20 cellular contexts compared by ENCODE assay signal in genomic region chr15:50751394-50751793, GRCh38. TPM values are rescaled to one million over a fixed set of nuclear protein-coding genes. Genes with fewer than 3 reads are reported as not detected.
DNase-seq lines count a peak whose midpoint lies in the region; ATAC-seq, FAIRE-seq and TF ChIP-seq lines count a peak whose summit lies in the region.
"Had no signal": no experiment of that assay in that cellular context is flagged by ENCODE, and none has a peak within 500 bp of the region (broad histone marks: within the 10 kb centered on the region; RNA-seq: fewer than 3 reads in every experiment).

No MANE protein-coding gene starts in this region.

- intact Hi-C loops in Panc1 (cut with micrococcal nuclease; ENCODE audit: unreplicated experiment) (no loop called here), K562 (cut with micrococcal nuclease) (no loop called here)

- CTCF ChIA-PET in Panc1 (lab: Charles Lee): no interaction called here
- CTCF ChIA-PET in K562 (lab: Yijun Ruan, JAX; ENCODE audit: low intra/inter-chr PET ratio): no interaction called here
- CTCF ChIA-PET in SK-N-SH (lab: Yijun Ruan, JAX): no interaction called here

- H3K9me3 ChIP-seq in Panc1 (ENCODE audit: control insufficient read depth, insufficient read depth, low read depth, low read length) (no peaks in the 10 kb centered on the region), K562 (replicated peaks; ENCODE audit: control insufficient read depth, insufficient read depth, low read depth, low read length) (no peaks in the 10 kb centered on the region), SK-N-SH (no peaks in the 10 kb centered on the region)
- H3K9me3 ChIP-seq: A549, Peyer's patch had no signal

- in situ Hi-C loops in Panc1 (cut with HindIII; ENCODE audit: low pct_unique_long_range_greater_than_20kb, low sequenced_read_pairs) (no loop called here), K562 (cut with MboI) (no loop called here)

- H3K79me2 ChIP-seq in K562 (ENCODE audit: control insufficient read depth, insufficient read depth, low read length): peaks cover 26% of the 10 kb centered on the region
- peaks cover 55% of the 10 kb centered on the region for H3K79me2 ChIP-seq in SK-N-SH (ENCODE audit: insufficient read depth)

- TF ChIP-seq EP300 in K562 (IDR thresholded peaks at IDR 0.05; ENCODE audit: low read length): no peak
- TF ChIP-seq EP300 in SK-N-SH (IDR thresholded peaks at IDR 0.05; ENCODE audit: borderline replicate concordance in 1 of 2, low read depth in 1 of 2, low read length in 1 of 2): no peak

- no peaks in the 10 kb centered on the region for H4K20me1 ChIP-seq in K562 (replicated peaks; ENCODE audit: control insufficient read depth, insufficient read depth, low read length)
- H4K20me1 ChIP-seq in SK-N-SH (ENCODE audit: insufficient read depth): no peaks in the 10 kb centered on the region

- no peak for TF ChIP-seq POLR2A in K562 (conservative IDR thresholded peaks at IDR 0.05)

- DNase-seq in activated naive CD4-positive, alpha-beta T cell treated with anti-CD3 and anti-CD28 coated beads, Interleukin-2, amount 50 U/mL, for 16 hours: no peak
- DNase-seq in Panc1 (ENCODE audit: low read depth, low spot score) (no peak), K562 (ENCODE audit: extremely low read depth in 1 of 4, low spot score in 3 of 4) (no peak), progenitor cell of endocrine pancreas (ENCODE audit: low spot score, unreplicated experiment) (no peak), NCI-H82 treated with DMSO at 0.1 percent for 48 hours (lab: John Stamatoyannopoulos, UW; ENCODE audit: unreplicated experiment) (no peak), SK-N-SH (no peak)
- DNase-seq in natural killer cell treated with Interleukin-12 subunit alpha and Interleukin-12 subunit beta and Interleukin-15 and Interleukin-18, amount 100 ng/mL, for 72 hours (ENCODE audit: low spot score): peak; percentile 83
- DNase-seq: EL, GF-D8, GOT3, HCEC 1CT, NCI-H1092 treated with DMSO at 0.1 percent for 48 hours, NCI-H1436 treated with DMSO at 0.1 percent for 48 hours, NCI-H1930, NCI-H69, Peyer's patch had no signal

- H3K4me3 ChIP-seq in Panc1 (ENCODE audit: low read depth in 2 of 2, low read length in 2 of 2): no peak overlapping the region
- no peak overlapping the region for H3K4me3 ChIP-seq in K562
- H3K4me3 ChIP-seq in SK-N-SH (ENCODE audit: low read depth in 2 of 2, low read length in 1 of 2): no peak overlapping the region
- H3K4me3 ChIP-seq: A549, Peyer's patch had no signal

- H3K27me3 ChIP-seq in Panc1 (ENCODE audit: control insufficient read depth, insufficient read depth, low read length) (no peaks in the 10 kb centered on the region), K562 (ENCODE audit: control insufficient read depth in 2 of 2, insufficient read depth in 2 of 2, low read length in 2 of 2) (no peaks in the 10 kb centered on the region), SK-N-SH (ENCODE audit: insufficient read depth) (no peaks in the 10 kb centered on the region)
- H3K27me3 ChIP-seq: Peyer's patch had no signal

- BruUV-seq in Panc1 (replicated peaks; lab: Mats Ljungman, UMichigan) (TSS peak; percentile 53), K562 (replicated peaks; lab: Mats Ljungman, UMichigan) (no TSS peak)

- no peak overlapping the region for H3K4me2 ChIP-seq in K562 (ENCODE audit: insufficient read depth, low read length)
- H3K4me2 ChIP-seq in SK-N-SH: no peak overlapping the region
- H3K4me2 ChIP-seq: A549, KMS-11 had no signal

- no peaks in the 10 kb centered on the region for H3K9me3 Mint-ChIP-seq in activated naive CD4-positive, alpha-beta T cell treated with anti-CD3 and anti-CD28 coated beads, Interleukin-2, amount 50 U/mL, for 24 hours
- no peaks in the 10 kb centered on the region for H3K9me3 Mint-ChIP-seq in natural killer cell treated with Interleukin-12 subunit alpha and Interleukin-12 subunit beta and Interleukin-15 and Interleukin-18, amount 100 ng/mL, for 72 hours
- H3K9me3 Mint-ChIP-seq in progenitor cell of endocrine pancreas (ENCODE audit: low read depth): no peaks in the 10 kb centered on the region

- POLR2A ChIA-PET in Panc1 (lab: Charles Lee) (interaction anchor here (0.7 kb wide), 1 partner anchor 52 kb away, joined by 4 read pairs; no protein-coding TSS in a partner anchor), K562 (lab: Yijun Ruan, JAX) (interaction anchor here (1.9 kb wide), 1 partner anchor 9 kb away, joined by 6 read pairs; no protein-coding TSS in a partner anchor), SK-N-SH (lab: Yijun Ruan, JAX) (no interaction called here)

- H2AFZ ChIP-seq in K562 (ENCODE audit: low read depth, low read length) (no peak overlapping the region), SK-N-SH (ENCODE audit: low read depth) (no peak overlapping the region)

- no peak for FAIRE-seq in K562 (lab: Jason Lieb, UNC)

- H3F3A ChIP-seq in SK-N-SH (replicated peaks; ENCODE audit: insufficient read depth): peaks cover 14% of the 10 kb centered on the region

- H3K36me3 ChIP-seq in Panc1 (ENCODE audit: control insufficient read depth, insufficient read depth, low read length) (peaks cover 14% of the 10 kb centered on the region; the same call in 1 of the 2 replicates), K562 (ENCODE audit: control insufficient read depth, insufficient read depth, low read length) (peaks cover 21% of the 10 kb centered on the region; the same call in 1 of the 3 replicates), SK-N-SH (replicated peaks in 1 of 2; ENCODE audit: control insufficient read depth in 1 of 2, insufficient read depth in 2 of 2, low read length in 1 of 2) (peaks cover 3 to 13% of the 10 kb centered on the region in 2 experiments)

- H3K9me1 ChIP-seq in K562 (ENCODE audit: control insufficient read depth, insufficient read depth, low read length): no peaks in the 10 kb centered on the region

- peaks cover 4% of the 10 kb centered on the region for H3K36me3 Mint-ChIP-seq in activated naive CD4-positive, alpha-beta T cell treated with anti-CD3 and anti-CD28 coated beads, Interleukin-2, amount 50 U/mL, for 24 hours
- no peaks in the 10 kb centered on the region for H3K36me3 Mint-ChIP-seq in natural killer cell treated with Interleukin-12 subunit alpha and Interleukin-12 subunit beta and Interleukin-15 and Interleukin-18, amount 100 ng/mL, for 72 hours
- H3K36me3 Mint-ChIP-seq in progenitor cell of endocrine pancreas (ENCODE audit: insufficient read depth): peaks cover 5% of the 10 kb centered on the region

- H3K27ac ChIP-seq in Panc1 (ENCODE audit: low read length) (no peak overlapping the region), K562 (ENCODE audit: extremely low read depth, low read depth, low read length) (no peak overlapping the region), SK-N-SH (ENCODE audit: low read depth in 2 of 2, low read length in 1 of 2) (no peak overlapping the region)
- H3K27ac ChIP-seq: A549, KMS-11, Peyer's patch had no signal

- ATAC-seq in Panc1: no peak
- no peak for ATAC-seq in K562
- peak; percentile 94 to 97 for ATAC-seq in natural killer cell treated with Interleukin-12 subunit alpha and Interleukin-12 subunit beta and Interleukin-15 and Interleukin-18, amount 100 ng/mL, for 72 hours
- ATAC-seq: A549 had no signal

- TF ChIP-seq RAD21 in K562 (CRISPR knock-in tag; conservative IDR thresholded peaks at IDR 0.05 in 1 of 2, IDR thresholded peaks at IDR 0.05 in 1 of 2): no peak
- no peak for TF ChIP-seq RAD21 in SK-N-SH (IDR thresholded peaks at IDR 0.05; ENCODE audit: low read length)

- H3K9ac ChIP-seq in K562 (ENCODE audit: insufficient read depth in 1 of 2, low read depth in 2 of 2, low read length in 2 of 2) (no peak overlapping the region), SK-N-SH (no peak overlapping the region)
- H3K9ac ChIP-seq: KMS-11 had no signal

- H3K4me1 ChIP-seq in Panc1 (ENCODE audit: control insufficient read depth, insufficient read depth, low read length) (no peaks in the 10 kb centered on the region), K562 (replicated peaks in 1 of 2; ENCODE audit: control insufficient read depth in 2 of 2, insufficient read depth in 2 of 2, low read length in 2 of 2) (peaks cover 0 to 14% of the 10 kb centered on the region in 2 experiments; a peak in 2 of 5 replicates), SK-N-SH (ENCODE audit: control insufficient read depth in 1 of 2, insufficient read depth in 2 of 2, low read depth in 1 of 2, low read length in 1 of 2) (no peaks in the 10 kb centered on the region; a peak in 1 of 4 replicates)

- H3K27ac Mint-ChIP-seq in activated naive CD4-positive, alpha-beta T cell treated with anti-CD3 and anti-CD28 coated beads, Interleukin-2, amount 50 U/mL, for 24 hours: peak overlapping the region; percentile 35
- H3K27ac Mint-ChIP-seq in natural killer cell treated with Interleukin-12 subunit alpha and Interleukin-12 subunit beta and Interleukin-15 and Interleukin-18, amount 100 ng/mL, for 72 hours: peak overlapping the region; percentile 65 to 76
- no peak overlapping the region for H3K27ac Mint-ChIP-seq in progenitor cell of endocrine pancreas
- H3K27ac Mint-ChIP-seq: B cell had no signal

- H3K4me3 Mint-ChIP-seq in activated naive CD4-positive, alpha-beta T cell treated with anti-CD3 and anti-CD28 coated beads, Interleukin-2, amount 50 U/mL, for 24 hours: no peak overlapping the region
- H3K4me3 Mint-ChIP-seq in natural killer cell treated with Interleukin-12 subunit alpha and Interleukin-12 subunit beta and Interleukin-15 and Interleukin-18, amount 100 ng/mL, for 72 hours: peak overlapping the region; percentile 56
- H3K4me3 Mint-ChIP-seq in progenitor cell of endocrine pancreas (ENCODE audit: low read depth): no peak overlapping the region
- H3K4me3 Mint-ChIP-seq: B cell had no signal

- TF ChIP-seq CTCF in Panc1 (IDR thresholded peaks at IDR 0.05) (no peak), K562 (IDR thresholded peaks at IDR 0.05 in 2 of 3, conservative IDR thresholded peaks at IDR 0.05 in 1 of 3; ENCODE audit: insufficient read depth in 2 of 3, low read depth in 1 of 3, low read length in 3 of 3) (no peak), progenitor cell of endocrine pancreas (IDR thresholded peaks at IDR 0.05; ENCODE audit: unreplicated experiment) (no peak), SK-N-SH (IDR thresholded peaks at IDR 0.05) (no peak)

- WGBS in K562 (ENCODE audit: insufficient coverage, low coverage, missing lambda C conversion rate): 86% methylated on average over 2 of the region's 2 CpGs
- WGBS in SK-N-SH (ENCODE audit: low lambda C conversion rate): 100% methylated on average over 2 of the region's 2 CpGs

- H3K4me1 Mint-ChIP-seq in activated naive CD4-positive, alpha-beta T cell treated with anti-CD3 and anti-CD28 coated beads, Interleukin-2, amount 50 U/mL, for 24 hours: peaks cover 39% of the 10 kb centered on the region
- peaks cover 34% of the 10 kb centered on the region in 2 donors for H3K4me1 Mint-ChIP-seq in natural killer cell treated with Interleukin-12 subunit alpha and Interleukin-12 subunit beta and Interleukin-15 and Interleukin-18, amount 100 ng/mL, for 72 hours (ENCODE audit: low read depth in 2 of 2)
- H3K4me1 Mint-ChIP-seq in progenitor cell of endocrine pancreas (ENCODE audit: low read depth): no peaks in the 10 kb centered on the region

- H3K27me3 Mint-ChIP-seq in activated naive CD4-positive, alpha-beta T cell treated with anti-CD3 and anti-CD28 coated beads, Interleukin-2, amount 50 U/mL, for 24 hours: no peaks in the 10 kb centered on the region
- no peaks in the 10 kb centered on the region for H3K27me3 Mint-ChIP-seq in natural killer cell treated with Interleukin-12 subunit alpha and Interleukin-12 subunit beta and Interleukin-15 and Interleukin-18, amount 100 ng/mL, for 72 hours
- no peaks in the 10 kb centered on the region for H3K27me3 Mint-ChIP-seq in progenitor cell of endocrine pancreas
- H3K27me3 Mint-ChIP-seq: B cell had no signal

- H3K9me2 ChIP-seq in SK-N-SH: no peaks in the 10 kb centered on the region

RNA-seq across cellular contexts. Expression of gene SPPL2A, which starts 14.1 kb away (rescaled TPM):
- 154 TPM for total RNA-seq in Panc1 (2021; ENCODE audit: unreplicated experiment)
- 52.9 TPM for polyA plus RNA-seq in Panc1 (2012; ENCODE audit: insufficient read length)
- total RNA-seq in K562 (2011; cell fraction: chromatin; rRNA removed; ENCODE audit: low replicate concordance): 80.4 and 149 TPM in 2 replicates
- 38.4 and 42.5 TPM in 2 replicates for total RNA-seq in K562 (2011; cell fraction: nucleolus; rRNA removed)
- 78.7 and 84.5 TPM in 2 replicates for total RNA-seq in K562 (2011; cell fraction: nucleoplasm; rRNA removed)
- total RNA-seq in K562 (2014; rRNA removed): 29.1 and 32.2 TPM in 2 replicates
- 66.1 and 71.1 TPM in 2 replicates for total RNA-seq in K562 (2014; rRNA removed; fragmentation: Illumina TruSeq; extraction: Trizol)
- 35.7 and 41.8 TPM in 2 replicates for total RNA-seq in K562 (2015; rRNA removed; fragmentation: Illumina TruSeq; extraction: Trizol)
- total RNA-seq in K562 (2021): 52.0 and 54.5 TPM in 2 replicates
- polyA plus RNA-seq in K562 (2011; rRNA removed): 39.8 and 58.1 TPM in 2 replicates
- 16.9 and 27.0 TPM in 2 replicates for polyA plus RNA-seq in K562 (2011; cell fraction: cytosol; rRNA removed)
- 75.8 and 76.8 TPM in 2 replicates for polyA plus RNA-seq in K562 (2011; cell fraction: nucleus; rRNA removed)
- 30.7 and 45.2 TPM in 2 replicates for polyA plus RNA-seq in K562 (2012)
- polyA plus RNA-seq in K562 (2014; fragmentation: Illumina TruSeq; extraction: Trizol): 38.0 and 42.8 TPM in 2 replicates
- polyA plus RNA-seq in K562 (2014; fragmentation: Nextera tagmentation; extraction: Ambion mirVana): 10 to 100 TPM in 1 of 2 experiments, 1 to 10 TPM in 1; 9.8 to 14.7 TPM
- polyA plus RNA-seq in K562 (2014; rRNA removed): 40.0 and 47.3 TPM in 2 replicates
- 47.6 and 51.1 TPM in 2 replicates for polyA minus RNA-seq in K562 (2011; rRNA and poly(A)+ RNA removed)
- polyA minus RNA-seq in K562 (2011; cell fraction: cytosol; rRNA and poly(A)+ RNA removed): 11.4 and 25.4 TPM in 2 replicates
- polyA minus RNA-seq in K562 (2011; cell fraction: nucleus; rRNA and poly(A)+ RNA removed): 13.3 and 20.2 TPM in 2 replicates
- 100 to 1,000 TPM; 121 to 201 TPM for total RNA-seq in natural killer cell treated with Interleukin-12 subunit alpha and Interleukin-12 subunit beta and Interleukin-15 and Interleukin-18, amount 100 ng/mL, for 72 hours
- 66.7 and 73.8 TPM in 2 replicates for total RNA-seq in progenitor cell of endocrine pancreas
- polyA plus RNA-seq in SK-N-SH (2012; rRNA removed): 21.6 and 29.3 TPM in 2 replicates
- 24.5 and 24.8 TPM in 2 replicates for polyA plus RNA-seq in SK-N-SH (2012; cell fraction: cytosol; rRNA removed)
- 37.1 and 56.4 TPM in 2 replicates for polyA plus RNA-seq in SK-N-SH (2012; cell fraction: nucleus; rRNA removed)

Comparison
In these comparisons a context has a peak if more than half of its experiments do, and no peak if none do; other contexts are left out.
1. ATAC-seq: peak in natural killer cell treated with Interleukin-12 subunit alpha and Interleukin-12 subunit beta and Interleukin-15 and Interleukin-18, amount 100 ng/mL, for 72 hours (2 of 2); none in Panc1 (single experiment) and K562 (single experiment).